8 cellular contexts compared by ENCODE assay signal in the genomic region with DNA sequence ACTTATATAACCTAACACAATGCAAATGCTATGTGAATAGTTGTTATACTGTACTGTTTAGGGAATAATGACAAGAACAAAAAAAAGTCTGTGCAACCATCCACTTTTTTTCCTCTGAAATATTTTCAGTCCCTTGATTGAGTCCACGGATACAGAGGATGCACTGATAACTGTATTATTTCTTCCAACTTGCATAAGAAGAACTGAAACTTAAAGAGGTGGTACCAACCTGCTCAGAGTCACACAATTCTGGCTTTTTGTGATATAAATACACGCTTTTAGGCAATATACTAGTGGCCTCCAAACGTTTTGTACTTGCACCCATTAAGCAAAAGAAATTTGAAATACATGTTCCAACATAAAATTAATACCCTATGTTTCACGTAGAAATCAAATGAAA. TPM values are rescaled to one million over a fixed set of nuclear protein-coding genes. Genes with fewer than 3 reads are reported as not detected.
A peak's percentile ranks its signal among the peaks of the same experiment; 100 is the strongest.
DNase-seq lines count a peak whose midpoint lies in the region; ATAC-seq and TF ChIP-seq lines count a peak whose summit lies in the region.

No MANE protein-coding gene starts in this region.

- TF ChIP-seq CTCF in chondrocyte (IDR thresholded peaks at IDR 0.05) (no peak), gastrocnemius medialis (IDR thresholded peaks at IDR 0.05 in 4 of 5, conservative IDR thresholded peaks at IDR 0.05 in 1 of 5) (no peak)

- peak overlapping the region in 2 of 4 donors; percentile 97 to 99 for H3K27ac ChIP-seq in gastrocnemius medialis

- H3K36me3 Mint-ChIP-seq in T-helper 1 cell treated with Interleukin-12 subunit alpha and Interleukin-12 subunit beta and Interleukin-4 antibody, amounts not matched to agents 30 μg/mL and 1 μg/mL, for 36 hours (ENCODE audit: low read depth), result peaks cover 6% of the 10 kb centered on the region
- H3K36me3 Mint-ChIP-seq in chondrocyte (ENCODE audit: low read depth), result no peaks in the 10 kb centered on the region

- peaks cover 28 to 29% of the 10 kb centered on the region in 2 donors for H3K4me1 ChIP-seq in gastrocnemius medialis

- H3K36me3 ChIP-seq in gastrocnemius medialis, result no peaks in the 10 kb centered on the region

- intact Hi-C loops in gastrocnemius medialis (cut with DNase I; ENCODE audit: low total_unique reads), result loop anchor here (2.0 to 5.0 kb wide), 2 partner anchors 79 to 125 kb away; a partner anchor contains a TSS

- peaks cover 35% of the 10 kb centered on the region for H3K4me1 Mint-ChIP-seq in T-helper 1 cell treated with Interleukin-12 subunit alpha and Interleukin-12 subunit beta and Interleukin-4 antibody, amounts not matched to agents 30 μg/mL and 1 μg/mL, for 36 hours (ENCODE audit: low read depth)
- peaks cover 37% of the 10 kb centered on the region for H3K4me1 Mint-ChIP-seq in chondrocyte (ENCODE audit: low read depth)

- ATAC-seq in HG03469 (IDR thresholded peaks at IDR 0.05; ENCODE audit: unreplicated experiment), result peak; percentile 22
- ATAC-seq in gastrocnemius medialis, result no peak

- in situ Hi-C loops in gastrocnemius medialis (cut with MboI; ENCODE audit: low sequenced_read_pairs in 4 of 4), result no loop called here

- no peaks in the 10 kb centered on the region for H3K9me3 ChIP-seq in gastrocnemius medialis

- H3K27me3 Mint-ChIP-seq in T-helper 1 cell treated with Interleukin-12 subunit alpha and Interleukin-12 subunit beta and Interleukin-4 antibody, amounts not matched to agents 30 μg/mL and 1 μg/mL, for 36 hours (ENCODE audit: low read depth), result no peaks in the 10 kb centered on the region
- H3K27me3 Mint-ChIP-seq in chondrocyte (ENCODE audit: low read depth), result no peaks in the 10 kb centered on the region

- H3K4me3 Mint-ChIP-seq in T-helper 1 cell treated with Interleukin-12 subunit alpha and Interleukin-12 subunit beta and Interleukin-4 antibody, amounts not matched to agents 30 μg/mL and 1 μg/mL, for 36 hours, result peak overlapping the region; percentile 82
- H3K4me3 Mint-ChIP-seq in chondrocyte (ENCODE audit: unreplicated experiment), result peak overlapping the region; percentile 97

- no peaks in the 10 kb centered on the region for H3K27me3 ChIP-seq in gastrocnemius medialis

- DNase-seq in T-helper 1 cell (no peak), chondrocyte (ENCODE audit: low spot score) (no peak), gastrocnemius medialis (no peak), HuH-7.5 (ENCODE audit: low spot score) (no peak), COLO668 (lab: John Stamatoyannopoulos, UW; ENCODE audit: unreplicated experiment) (no peak), foreskin melanocyte (no peak)

- no peak for TF ChIP-seq POLR2A in gastrocnemius medialis (IDR thresholded peaks at IDR 0.05)

- H3K4me3 ChIP-seq in gastrocnemius medialis, result peak overlapping the region in 3 of 4 donors; percentile 89 to 95 (median 92)

- peak overlapping the region; percentile 34 for H3K27ac Mint-ChIP-seq in T-helper 1 cell treated with Interleukin-12 subunit alpha and Interleukin-12 subunit beta and Interleukin-4 antibody, amounts not matched to agents 30 μg/mL and 1 μg/mL, for 36 hours
- peak overlapping the region; percentile 99 for H3K27ac Mint-ChIP-seq in chondrocyte (ENCODE audit: unreplicated experiment)

- H3K9me3 Mint-ChIP-seq in T-helper 1 cell treated with Interleukin-12 subunit alpha and Interleukin-12 subunit beta and Interleukin-4 antibody, amounts not matched to agents 30 μg/mL and 1 μg/mL, for 36 hours, result no peaks in the 10 kb centered on the region
- no peaks in the 10 kb centered on the region for H3K9me3 Mint-ChIP-seq in chondrocyte (ENCODE audit: low read depth)

RNA-seq across cellular contexts. Expression of a gene that starts 1.3 kb away (rescaled TPM):
- 20.1 to 21.0 TPM (median 21.0 TPM) in 3 replicates for total RNA-seq in chondrocyte
- total RNA-seq in gastrocnemius medialis, result 10 to 100 TPM in 2 of 4 donors, 1 to 10 TPM in 2; 7.5 to 11.0 (median 9.6) TPM

RNA-seq across cellular contexts. Expression of a gene that starts 1.7 kb away (rescaled TPM):
- total RNA-seq in chondrocyte (7.2 to 9.4 TPM (median 7.6 TPM) in 3 replicates), gastrocnemius medialis (1 to 10 TPM in 3 of 4 donors, under 1 TPM in 1; 0.31 to 8.7 (median 2.3) TPM)
